22 cellular contexts compared by ENCODE assay signal in genomic region chr3:63477494-63478129, GRCh38.
DNase-seq lines count a peak whose midpoint lies in the region; ATAC-seq, FAIRE-seq and TF ChIP-seq lines count a peak whose summit lies in the region.
"Had no signal": no experiment of that assay in that cellular context is flagged by ENCODE, and none has a peak within 500 bp of the region (broad histone marks: within the 10 kb centered on the region; RNA-seq: fewer than 3 reads in every experiment).

No MANE protein-coding gene starts in this region.

- no peak overlapping the region for H2AFZ ChIP-seq in HepG2 (ENCODE audit: low read length)

- no peaks in the 10 kb centered on the region for H4K20me1 ChIP-seq in HepG2 (ENCODE audit: insufficient read depth, low read length)

- TF ChIP-seq POLR2A in HepG2 (IDR thresholded peaks at IDR 0.05; ENCODE audit: insufficient read depth in 1 of 2, low read depth in 2 of 2, low read length in 2 of 2) (no peak), right lobe of liver (IDR thresholded peaks at IDR 0.05) (no peak), transverse colon (IDR thresholded peaks at IDR 0.05) (no peak)

- no peak for FAIRE-seq in HepG2 (lab: Jason Lieb, UNC)
- FAIRE-seq: A549, D721Med, G401.6, GM12891, GM19239, H1, HTR-8/SVneo had no signal

- WGBS in HepG2 (ENCODE audit: low lambda C conversion rate) = 36% methylated on average over 7 of the region's 8 CpGs
- 53% methylated on average over 3 of the region's 8 CpGs for WGBS in right lobe of liver (ENCODE audit: insufficient coverage, low coverage, low lambda C conversion rate, missing lambda C conversion rate)
- WGBS in transverse colon (ENCODE audit: low coverage in 1 of 2), 2 donors = 74 to 83% methylated on average over 5 to 8 of the region's 8 CpGs

- no peak overlapping the region for H3K9ac ChIP-seq in HepG2 (ENCODE audit: insufficient read depth, low read depth, low read length)

- no TSS peak for BruUV-seq in HepG2 (replicated peaks; lab: Mats Ljungman, UMichigan)

- H3K36me3 ChIP-seq in HepG2 (replicated peaks in 1 of 2; ENCODE audit: control insufficient read depth in 1 of 2, insufficient read depth in 2 of 2, low read length in 2 of 2) = no peaks in the 10 kb centered on the region
- no peaks in the 10 kb centered on the region for H3K36me3 ChIP-seq in right lobe of liver
- no peaks in the 10 kb centered on the region for H3K36me3 ChIP-seq in transverse colon

- TF ChIP-seq RAD21 in HepG2 (CRISPR knock-in tag; IDR thresholded peaks at IDR 0.05) = no peak

- TF ChIP-seq EP300 in HepG2 (IDR thresholded peaks at IDR 0.05; ENCODE audit: low read depth in 2 of 2, low read length in 2 of 2) = no peak
- TF ChIP-seq EP300 in HepG2 (CRISPR knock-in tag; IDR thresholded peaks at IDR 0.05; ENCODE audit: borderline replicate concordance) = no peak
- no peak for TF ChIP-seq EP300 in transverse colon (IDR thresholded peaks at IDR 0.05; ENCODE audit: low read depth)

- no peaks in the 10 kb centered on the region for H3K9me3 ChIP-seq in HepG2 (ENCODE audit: low read length)
- H3K9me3 ChIP-seq in right lobe of liver = no peaks in the 10 kb centered on the region
- H3K9me3 ChIP-seq in transverse colon = no peaks in the 10 kb centered on the region
- H3K9me3 ChIP-seq: A549 had no signal

- H3K4me3 ChIP-seq in HepG2 (replicated peaks in 1 of 3; ENCODE audit: insufficient read depth in 1 of 3, low read depth in 2 of 3, low read length in 3 of 3) = no peak overlapping the region
- no peak overlapping the region for H3K4me3 ChIP-seq in right lobe of liver
- no peak overlapping the region for H3K4me3 ChIP-seq in transverse colon
- H3K4me3 ChIP-seq: A549 had no signal

- ATAC-seq in HepG2 (peak; percentile 83), right lobe of liver (no peak), left colon (peak; percentile 92)
- ATAC-seq: A549 had no signal

- intact Hi-C loops in HepG2 (cut with micrococcal nuclease; ENCODE audit: unreplicated experiment) = no loop called here
- intact Hi-C loops in right lobe of liver (cut with DNase I) = no loop called here
- intact Hi-C loops in left colon (cut with DNase I, micrococcal nuclease) = no loop called here
- intact Hi-C loops in transverse colon (cut with DNase I; ENCODE audit: low total_unique reads) = no loop called here

- H3K4me1 ChIP-seq in HepG2 (ENCODE audit: insufficient read depth, low read length) = peaks cover 7% of the 10 kb centered on the region
- no peaks in the 10 kb centered on the region for H3K4me1 ChIP-seq in right lobe of liver
- no peaks in the 10 kb centered on the region for H3K4me1 ChIP-seq in transverse colon
- H3K4me1 ChIP-seq: A549, Caco-2 had no signal

- H3K4me2 ChIP-seq in HepG2 (ENCODE audit: low read depth, low read length) = no peak overlapping the region
- H3K4me2 ChIP-seq: A549 had no signal

- no peaks in the 10 kb centered on the region for H3K79me2 ChIP-seq in HepG2 (ENCODE audit: insufficient read depth, low read length)

- POLR2A ChIA-PET in HepG2 (lab: Yijun Ruan, JAX) = no interaction called here

- in situ Hi-C loops in HepG2 (cut with HindIII; ENCODE audit: extremely low pct_ligation_motif_present, low pct_unique_long_range_greater_than_20kb) = no loop called here
- in situ Hi-C loops in transverse colon (cut with MboI; ENCODE audit: low pct_ligation_motif_present in 1 of 4, low pct_unique_long_range_greater_than_20kb in 1 of 4, low sequenced_read_pairs in 3 of 4) = no loop called here

- CTCF ChIA-PET in HepG2 (lab: Yijun Ruan, JAX; ENCODE audit: low intra/inter-chr PET ratio, low total read pairs) = no interaction called here

- peak; percentile 0 for DNase-seq in DMS53 (lab: John Stamatoyannopoulos, UW)
- no peak for DNase-seq in DMS53 treated with DMSO at 0.1 percent for 48 hours (lab: John Stamatoyannopoulos, UW; ENCODE audit: unreplicated experiment)
- DNase-seq in HepG2 (ENCODE audit: low spot score) = peak; percentile 68
- DNase-seq in right lobe of liver = no peak
- DNase-seq in left colon = peak; percentile 14 to 50
- peak; percentile 38 for DNase-seq in transverse colon
- DNase-seq in NCI-H2081 treated with DMSO at 0.1 percent for 48 hours (lab: John Stamatoyannopoulos, UW) = no peak
- no peak for DNase-seq in NK-92 treated with Interleukin-12 subunit alpha and Interleukin-12 subunit beta, amount 100 ng/mL, for 24 hours (lab: John Stamatoyannopoulos, UW)
- DNase-seq: AML-193; Caco-2; CD4-positive, alpha-beta T cell; DND-41; H9 had no signal

- H3K27me3 ChIP-seq in HepG2 (ENCODE audit: control insufficient read depth in 1 of 2, insufficient read depth in 2 of 2, low read length in 2 of 2) (peaks cover 0 to 1% of the 10 kb centered on the region in 2 experiments; a peak in 1 of 5 replicates), right lobe of liver (no peaks in the 10 kb centered on the region), transverse colon (no peaks in the 10 kb centered on the region)

- TF ChIP-seq CTCF in HepG2 (CRISPR knock-in tag; IDR thresholded peaks at IDR 0.05) (no peak), right lobe of liver (IDR thresholded peaks at IDR 0.05) (no peak), transverse colon (IDR thresholded peaks at IDR 0.05) (no peak)

- H3K27ac ChIP-seq in HepG2 (ENCODE audit: extremely low read length, insufficient read depth, low read length) = no peak overlapping the region
- H3K27ac ChIP-seq in right lobe of liver = no peak overlapping the region
- H3K27ac ChIP-seq in transverse colon = no peak overlapping the region
- H3K27ac ChIP-seq: 22Rv1, A549, C4-2B had no signal

TF ChIP-seq in HepG2, 621 proteins besides CTCF, POLR2A, EP300 and RAD21 (continues in another document):
- no peak for TF ChIP-seq SOX6 (IDR thresholded peaks at IDR 0.05)
- TF ChIP-seq SOX6 (CRISPR knock-in tag; IDR thresholded peaks at IDR 0.05) = peak; percentile 28; the same call in 1 of the 2 replicates
- peak; percentile 62 for TF ChIP-seq NFE2 (CRISPR knock-in tag; IDR thresholded peaks at IDR 0.05)
- peak; percentile 39 for TF ChIP-seq HNF4A (CRISPR knock-in tag; IDR thresholded peaks at IDR 0.05)
- TF ChIP-seq MAFF (IDR thresholded peaks at IDR 0.05; ENCODE audit: low read depth, low read length) = 0 out of 2 replicates have a peak, but pooled peaks have one; percentile 6
- TF ChIP-seq, protein P1, sequence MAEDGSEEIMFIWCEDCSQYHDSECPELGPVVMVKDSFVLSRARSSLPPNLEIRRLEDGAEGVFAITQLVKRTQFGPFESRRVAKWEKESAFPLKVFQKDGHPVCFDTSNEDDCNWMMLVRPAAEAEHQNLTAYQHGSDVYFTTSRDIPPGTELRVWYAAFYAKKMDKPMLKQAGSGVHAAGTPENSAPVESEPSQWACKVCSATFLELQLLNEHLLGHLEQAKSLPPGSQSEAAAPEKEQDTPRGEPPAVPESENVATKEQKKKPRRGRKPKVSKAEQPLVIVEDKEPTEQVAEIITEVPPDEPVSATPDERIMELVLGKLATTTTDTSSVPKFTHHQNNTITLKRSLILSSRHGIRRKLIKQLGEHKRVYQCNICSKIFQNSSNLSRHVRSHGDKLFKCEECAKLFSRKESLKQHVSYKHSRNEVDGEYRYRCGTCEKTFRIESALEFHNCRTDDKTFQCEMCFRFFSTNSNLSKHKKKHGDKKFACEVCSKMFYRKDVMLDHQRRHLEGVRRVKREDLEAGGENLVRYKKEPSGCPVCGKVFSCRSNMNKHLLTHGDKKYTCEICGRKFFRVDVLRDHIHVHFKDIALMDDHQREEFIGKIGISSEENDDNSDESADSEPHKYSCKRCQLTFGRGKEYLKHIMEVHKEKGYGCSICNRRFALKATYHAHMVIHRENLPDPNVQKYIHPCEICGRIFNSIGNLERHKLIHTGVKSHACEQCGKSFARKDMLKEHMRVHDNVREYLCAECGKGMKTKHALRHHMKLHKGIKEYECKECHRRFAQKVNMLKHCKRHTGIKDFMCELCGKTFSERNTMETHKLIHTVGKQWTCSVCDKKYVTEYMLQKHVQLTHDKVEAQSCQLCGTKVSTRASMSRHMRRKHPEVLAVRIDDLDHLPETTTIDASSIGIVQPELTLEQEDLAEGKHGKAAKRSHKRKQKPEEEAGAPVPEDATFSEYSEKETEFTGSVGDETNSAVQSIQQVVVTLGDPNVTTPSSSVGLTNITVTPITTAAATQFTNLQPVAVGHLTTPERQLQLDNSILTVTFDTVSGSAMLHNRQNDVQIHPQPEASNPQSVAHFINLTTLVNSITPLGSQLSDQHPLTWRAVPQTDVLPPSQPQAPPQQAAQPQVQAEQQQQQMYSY (CRISPR knock-in tag; IDR thresholded peaks at IDR 0.05) = no peak
- no peak for TF ChIP-seq ZFY (CRISPR knock-in tag; IDR thresholded peaks at IDR 0.05)
- 0 out of 4 replicates have a peak, but pooled peaks of 1 of the 2 experiments have one; percentile 19 for TF ChIP-seq MAFK (conservative IDR thresholded peaks at IDR 0.05 in 1 of 2, IDR thresholded peaks at IDR 0.05 in 1 of 2; ENCODE audit: low read length in 2 of 2)
- TF ChIP-seq SOX5 (CRISPR knock-in tag; IDR thresholded peaks at IDR 0.05; ENCODE audit: borderline replicate concordance) = peak; percentile 42; the same call in 1 of the 2 replicates
- TF ChIP-seq ZFX (CRISPR knock-in tag; IDR thresholded peaks at IDR 0.05; ENCODE audit: low read depth) = 0 out of 2 replicates have a peak, but pooled peaks have one; percentile 21
- TF ChIP-seq SOX13 (IDR thresholded peaks at IDR 0.05) = no peak
- TF ChIP-seq SOX13 (CRISPR knock-in tag; conservative IDR thresholded peaks at IDR 0.05 in 1 of 2, IDR thresholded peaks at IDR 0.05 in 1 of 2) = 0 out of 4 replicates have a peak, but pooled peaks of 1 of the 2 experiments have one; percentile 10
- TF ChIP-seq NFE2L2 (IDR thresholded peaks at IDR 0.05; ENCODE audit: low read length) = peak; percentile 81; the same call in 1 of the 2 replicates
- peak; percentile 53; the same call in 1 of the 2 replicates for TF ChIP-seq ZNF7 (CRISPR knock-in tag; IDR thresholded peaks at IDR 0.05)
- no peak for TF ChIP-seq ZNF234 (CRISPR knock-in tag; conservative IDR thresholded peaks at IDR 0.05)

Comparison
In these comparisons a context has a peak if more than half of its experiments do, and no peak if none do; other contexts are left out.
1. DNase-seq: peak in DMS53 (single experiment), HepG2 (single experiment), left colon (2 of 2) and transverse colon (single experiment); none in DMS53 treated with DMSO at 0.1 percent for 48 hours (single experiment), right lobe of liver (0 of 3), NCI-H2081 treated with DMSO at 0.1 percent for 48 hours (single experiment) and NK-92 treated with Interleukin-12 subunit alpha and Interleukin-12 subunit beta, amount 100 ng/mL, for 24 hours (single experiment).
2. ATAC-seq: peak in HepG2 (single experiment) and left colon (single experiment); none in right lobe of liver (0 of 4).